In the genomic region with DNA sequence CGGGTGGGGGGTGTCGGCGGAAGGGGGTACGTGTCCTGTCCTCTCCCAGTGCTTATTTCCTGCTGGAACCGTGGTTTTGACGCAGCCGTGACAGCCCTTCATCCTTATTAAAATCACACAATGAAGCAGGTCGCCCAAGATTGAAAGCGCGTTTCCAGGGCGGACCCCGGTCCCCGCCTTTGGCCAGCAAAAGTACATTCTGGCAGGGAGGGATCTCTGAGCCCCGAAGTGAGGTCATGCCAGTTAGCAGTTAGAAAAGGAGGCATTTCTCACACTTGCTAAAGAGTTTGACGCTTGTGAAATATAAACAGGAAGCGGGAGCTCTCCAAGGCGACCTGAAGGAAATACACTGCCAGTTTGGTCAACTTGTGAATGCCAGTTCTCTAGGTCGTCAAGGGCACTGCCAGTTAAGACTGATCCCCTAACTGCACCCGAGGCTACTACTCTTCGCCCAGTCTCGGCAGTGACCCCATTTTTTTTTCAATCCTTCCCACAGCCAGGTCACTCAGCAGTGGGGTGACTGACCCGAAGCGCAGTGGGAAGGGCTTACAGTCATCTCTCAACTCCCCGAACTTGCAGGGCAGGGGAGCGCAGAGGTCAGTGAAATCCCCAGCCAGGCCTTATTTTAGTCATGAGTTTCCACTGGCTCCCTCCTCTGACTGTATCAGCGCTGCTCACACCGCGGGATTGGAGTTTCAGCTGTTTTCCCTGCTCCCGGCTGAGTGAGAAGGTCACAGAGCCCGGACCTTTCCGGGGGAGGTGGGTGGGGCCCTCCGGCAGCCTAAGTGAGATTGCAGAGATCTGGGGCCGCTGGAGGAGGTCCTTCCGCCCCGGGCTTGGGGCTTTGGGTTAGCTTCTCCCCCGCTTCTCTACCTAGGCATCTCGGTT, we compare ENCODE assay signal across 8 cellular contexts. TPM values are rescaled to one million over a fixed set of nuclear protein-coding genes. Genes with fewer than 3 reads are reported as not detected.
A peak's percentile ranks its signal among the peaks of the same experiment; 100 is the strongest.
DNase-seq lines count a peak whose midpoint lies in the region; ATAC-seq and TF ChIP-seq lines count a peak whose summit lies in the region.

No MANE protein-coding gene starts in this region.

- no TSS peak for BruUV-seq in A673 (replicated peaks; lab: Mats Ljungman, UMichigan)

- peaks cover 4% of the 10 kb centered on the region for H3K9me3 Mint-ChIP-seq in glutamatergic neuron (ENCODE audit: unreplicated experiment)

- H3K36me3 ChIP-seq in A673 (ENCODE audit: insufficient read depth, low read length, poor library complexity, severe bottlenecking), result no peaks in the 10 kb centered on the region
- H3K36me3 ChIP-seq in osteoblast (ENCODE audit: insufficient read depth, low read length), result peaks cover 16% of the 10 kb centered on the region
- peaks cover 0 to 4% (median 0%) of the 10 kb centered on the region in 4 donors for H3K36me3 ChIP-seq in upper lobe of left lung

- ATAC-seq in GM18873 (IDR thresholded peaks at IDR 0.05; ENCODE audit: low FRiP score, unreplicated experiment) (peak; percentile 41), HG03097 (IDR thresholded peaks at IDR 0.05; ENCODE audit: low FRiP score, unreplicated experiment) (peak; percentile 41), upper lobe of left lung (ENCODE audit: low FRiP score in 2 of 2) (peak; percentile 34 to 48)

- peak overlapping the region; percentile 85 for H3K4me3 Mint-ChIP-seq in glutamatergic neuron (ENCODE audit: unreplicated experiment)

- peak in 3 of 4 donors; percentile 83 to 91 (median 91) for TF ChIP-seq EP300 in upper lobe of left lung (IDR thresholded peaks at IDR 0.05)

- peaks cover 29% of the 10 kb centered on the region for H3K4me1 ChIP-seq in A673 (ENCODE audit: insufficient read depth, low read length, poor library complexity, severe bottlenecking)
- peaks cover 26% of the 10 kb centered on the region for H3K4me1 ChIP-seq in osteoblast (ENCODE audit: insufficient read depth, low read length)
- peaks cover 24 to 42% (median 30%) of the 10 kb centered on the region in 4 donors for H3K4me1 ChIP-seq in upper lobe of left lung

- TF ChIP-seq CTCF in A673 (conservative IDR thresholded peaks at IDR 0.05; ENCODE audit: low read depth, low read length), result no peak
- TF ChIP-seq CTCF in glutamatergic neuron (IDR thresholded peaks at IDR 0.05; ENCODE audit: partially characterized antibody, unreplicated experiment), result no peak
- TF ChIP-seq CTCF in osteoblast (IDR thresholded peaks at IDR 0.05; ENCODE audit: extremely low read depth, low read depth, low read length), result peak; percentile 14
- TF ChIP-seq CTCF in upper lobe of left lung (IDR thresholded peaks at IDR 0.05), result peak in 1 of 6 experiments; percentile 8

- peak overlapping the region; percentile 54 for H2AFZ ChIP-seq in osteoblast (ENCODE audit: low read length)

- 4 to 7% methylated on average over 30 to 37 of the region's 37 CpGs for WGBS in upper lobe of left lung, 2 donors

- CTCF ChIA-PET in A673 (lab: Charles Lee), result interaction anchor here (1.7 kb wide), 1 partner anchor 266 kb away, joined by 20 read pairs; no protein-coding TSS in a partner anchor

- no peaks in the 10 kb centered on the region for H3K36me3 Mint-ChIP-seq in glutamatergic neuron (ENCODE audit: unreplicated experiment)

- H3K27me3 Mint-ChIP-seq in glutamatergic neuron (ENCODE audit: unreplicated experiment), result peaks cover 15% of the 10 kb centered on the region

- peaks cover 9% of the 10 kb centered on the region for H4K20me1 ChIP-seq in osteoblast (ENCODE audit: insufficient read depth, low read length)

- H3K9me3 ChIP-seq in A673 (ENCODE audit: low read depth, low read length, poor library complexity, severe bottlenecking) (no peaks in the 10 kb centered on the region), osteoblast (ENCODE audit: low read depth, low read length) (no peaks in the 10 kb centered on the region), upper lobe of left lung (no peaks in the 10 kb centered on the region)

- H3K27ac ChIP-seq in A673 (ENCODE audit: low read depth, low read length, poor library complexity, severe bottlenecking), result no peak overlapping the region
- H3K27ac ChIP-seq in osteoblast (ENCODE audit: low read depth, low read length), result peak overlapping the region; percentile 99
- H3K27ac ChIP-seq in upper lobe of left lung, result peak overlapping the region; percentile 96 to 100 (median 98)

- DNase-seq in A673 (ENCODE audit: low spot score) (no peak), RPMI8226 (peak; percentile 66), glutamatergic neuron (no peak), osteoblast (ENCODE audit: insufficient read length, low spot score, missing footprints) (peak; percentile 93), upper lobe of left lung (peak; percentile 80 to 88)
- DNase-seq in activated naive CD4-positive, alpha-beta T cell treated with anti-CD3 and anti-CD28 coated beads, Interleukin-2, amount 50 U/mL, for 16 hours, result peak; percentile 47

- H3K4me3 ChIP-seq in A673 (ENCODE audit: low read depth, low read length, poor library complexity, severe bottlenecking) (peak overlapping the region; percentile 63), osteoblast (ENCODE audit: insufficient read depth, low read length) (peak overlapping the region; percentile 76), upper lobe of left lung (peak overlapping the region in 3 of 4 donors; percentile 89 to 95 (median 92))

- peaks cover 27% of the 10 kb centered on the region for H3K79me2 ChIP-seq in osteoblast (ENCODE audit: insufficient read depth, low read length)

- no peak overlapping the region for H3K27ac Mint-ChIP-seq in glutamatergic neuron (ENCODE audit: unreplicated experiment)

- POLR2A ChIA-PET in A673 (lab: Charles Lee; ENCODE audit: low non-redundant PET), result no interaction called here

- peaks cover 2% of the 10 kb centered on the region for H3K4me1 Mint-ChIP-seq in glutamatergic neuron (ENCODE audit: low read depth, unreplicated experiment)

- intact Hi-C loops in A673 (cut with micrococcal nuclease; ENCODE audit: unreplicated experiment), result loop anchor here (5.0 kb wide), 1 partner anchor 265 kb away; no protein-coding TSS in a partner anchor

- H3K4me2 ChIP-seq in osteoblast (ENCODE audit: insufficient read depth, low read length), result peak overlapping the region; percentile 92

- TF ChIP-seq POLR2A in upper lobe of left lung (IDR thresholded peaks at IDR 0.05), result peak in 3 of 4 donors; percentile 46 to 78 (median 54)

- H3K27me3 ChIP-seq in A673 (replicated peaks; ENCODE audit: insufficient read depth, low read depth, low read length, poor library complexity) (no peaks in the 10 kb centered on the region), osteoblast (ENCODE audit: insufficient read depth, low read length) (no peaks in the 10 kb centered on the region), upper lobe of left lung (no peaks in the 10 kb centered on the region)

RNA-seq across cellular contexts. Expression of a gene that starts 2.0 kb away (rescaled TPM):
- 3.0 and 3.5 TPM in 2 replicates for total RNA-seq in A673 (2021)
- total RNA-seq in glutamatergic neuron (ENCODE audit: unreplicated experiment), result 0.22 TPM
- 70.2 and 71.9 TPM in 2 replicates for total RNA-seq in osteoblast
- total RNA-seq in upper lobe of left lung, result 100 to 1,000 TPM in 1 of 6 donors, 10 to 100 TPM in 5; 58.7 to 129 (median 78.6) TPM

Comparison
In these comparisons a context has a peak if more than half of its experiments do, and no peak if none do; other contexts are left out.
1. DNase-seq: peak in RPMI8226 (single experiment), activated naive CD4-positive, alpha-beta T cell treated with anti-CD3 and anti-CD28 coated beads, Interleukin-2, amount 50 U/mL, for 16 hours (single experiment), osteoblast (single experiment) and upper lobe of left lung (2 of 2); none in A673 (single experiment) and glutamatergic neuron (single experiment).
2. RNA of a gene that starts 2.0 kb away (total RNA-seq): 58.7 to 129 TPM in upper lobe of left lung and 70.2 to 71.9 TPM in osteoblast; 3.0 to 3.5 TPM in A673 and 0.22 TPM in glutamatergic neuron (single experiment); every median in the first group is over 10 times any median in the second.
3. Peak in every context shown above with its lines, with median percentiles within 50 percentile points of each other: H3K4me3 ChIP-seq and ATAC-seq.